In genomic region chr5:56111404-56111781, GRCh38 we compare ENCODE assay signal across 23 cellular contexts.
DNase-seq lines count a peak whose midpoint lies in the region; ATAC-seq, FAIRE-seq and TF ChIP-seq lines count a peak whose summit lies in the region.
"Had no signal": no experiment of that assay in that cellular context is flagged by ENCODE, and none has a peak within 500 bp of the region (broad histone marks: within the 10 kb centered on the region; RNA-seq: fewer than 3 reads in every experiment).

No MANE protein-coding gene starts in this region.

- no peak for TF ChIP-seq RAD21 in A549 (conservative IDR thresholded peaks at IDR 0.05 in 1 of 2, IDR thresholded peaks at IDR 0.05 in 1 of 2)

- H3K4me3 ChIP-seq in A549 (no peak overlapping the region), Caco-2 (ENCODE audit: low read depth, low read length) (no peak overlapping the region), astrocyte (ENCODE audit: insufficient read depth, low read depth, low read length) (no peak overlapping the region)

- H3K36me3 Mint-ChIP-seq in Caco-2 (ENCODE audit: insufficient read depth, unreplicated experiment): no peaks in the 10 kb centered on the region
- H3K36me3 Mint-ChIP-seq in astrocyte (ENCODE audit: low read depth, unreplicated experiment): no peaks in the 10 kb centered on the region
- H3K36me3 Mint-ChIP-seq in mesothelial cell of epicardium: no peaks in the 10 kb centered on the region
- no peaks in the 10 kb centered on the region for H3K36me3 Mint-ChIP-seq in endothelial cell (ENCODE audit: low read depth, unreplicated experiment)
- H3K36me3 Mint-ChIP-seq: CD8-positive, alpha-beta memory T cell had no signal

- no peaks in the 10 kb centered on the region for H3K27me3 Mint-ChIP-seq in Caco-2 (ENCODE audit: insufficient read depth, unreplicated experiment)
- H3K27me3 Mint-ChIP-seq in astrocyte (ENCODE audit: low read depth, unreplicated experiment): no peaks in the 10 kb centered on the region
- H3K27me3 Mint-ChIP-seq in mesothelial cell of epicardium (ENCODE audit: low read depth): no peaks in the 10 kb centered on the region
- H3K27me3 Mint-ChIP-seq in endothelial cell (ENCODE audit: unreplicated experiment): peaks cover 2% of the 10 kb centered on the region

- no peak overlapping the region for H2AFZ ChIP-seq in astrocyte (ENCODE audit: low read depth, low read length)

- no peak for TF ChIP-seq CTCF in A549 (IDR thresholded peaks at IDR 0.05)
- no peak for TF ChIP-seq CTCF in Caco-2 (IDR thresholded peaks at IDR 0.05; ENCODE audit: insufficient read depth in 1 of 2, low read depth in 1 of 2, low read length in 1 of 2, severe bottlenecking in 1 of 2, unreplicated experiment in 1 of 2)
- TF ChIP-seq CTCF in astrocyte (IDR thresholded peaks at IDR 0.05; ENCODE audit: insufficient read depth, low read depth, low read length): no peak
- TF ChIP-seq CTCF in mesothelial cell of epicardium (IDR thresholded peaks at IDR 0.05; ENCODE audit: unreplicated experiment): no peak
- no peak for TF ChIP-seq CTCF in endothelial cell (IDR thresholded peaks at IDR 0.05; ENCODE audit: unreplicated experiment)

- BruUV-seq in Caco-2 (replicated peaks; lab: Mats Ljungman, UMichigan): no TSS peak

- H4K20me1 ChIP-seq in astrocyte (ENCODE audit: insufficient read depth, low read length): no peaks in the 10 kb centered on the region

- no peak for TF ChIP-seq POLR2A in A549 (IDR thresholded peaks at IDR 0.05; ENCODE audit: low read length)

- H3K79me2 ChIP-seq in astrocyte (ENCODE audit: insufficient read depth, low read length): no peaks in the 10 kb centered on the region

- intact Hi-C loops in Caco-2 (cut with micrococcal nuclease; ENCODE audit: unreplicated experiment): no loop called here

- H3K9me3 ChIP-seq in A549: no peaks in the 10 kb centered on the region
- no peaks in the 10 kb centered on the region for H3K9me3 ChIP-seq in Caco-2
- no peaks in the 10 kb centered on the region for H3K9me3 ChIP-seq in astrocyte (ENCODE audit: insufficient read depth, low read depth, low read length)

- POLR2A ChIA-PET in A549 (lab: Yijun Ruan, JAX): interaction anchor here (1.4 kb wide), 1 partner anchor 12 kb away, joined by 4 read pairs; no protein-coding TSS in a partner anchor
- POLR2A ChIA-PET in Caco-2 (lab: Charles Lee): no interaction called here

- DNase-seq in A549 (ENCODE audit: low read depth in 1 of 2, low spot score in 1 of 2) (no peak), Caco-2 (no peak), astrocyte (ENCODE audit: low read depth) (no peak), mesothelial cell of epicardium (ENCODE audit: low spot score in 2 of 2, unreplicated experiment in 2 of 2) (no peak), GM19239 (ENCODE audit: insufficient read length, low spot score) (no peak), NOMO-1 treated with DMSO at 0.1 percent for 48 hours (lab: John Stamatoyannopoulos, UW; ENCODE audit: unreplicated experiment) (no peak), endothelial cell (ENCODE audit: low spot score) (no peak)
- DNase-seq: Calu3; CD8-positive, alpha-beta memory T cell; DND-41; MM.1S; NCI-H1417; NCI-H1694; NCI-H2029 treated with DMSO at 0.1 percent for 48 hours; NCI-H2227 treated with DMSO at 0.1 percent for 48 hours; NCI-H526 treated with DMSO at 0.1 percent for 48 hours; SHP77 had no signal

- H3K27ac ChIP-seq in A549: peak overlapping the region; percentile 73 to 88
- H3K27ac ChIP-seq in astrocyte (ENCODE audit: low read depth, low read length): no peak overlapping the region
- H3K27ac ChIP-seq: C4-2B, KMS-11, RWPE1 had no signal

- H3K4me1 Mint-ChIP-seq in Caco-2 (ENCODE audit: low read depth, unreplicated experiment): peaks cover 31% of the 10 kb centered on the region
- H3K4me1 Mint-ChIP-seq in astrocyte (ENCODE audit: low read depth, unreplicated experiment): peaks cover 10% of the 10 kb centered on the region
- peaks cover 31% of the 10 kb centered on the region for H3K4me1 Mint-ChIP-seq in mesothelial cell of epicardium
- H3K4me1 Mint-ChIP-seq in endothelial cell (ENCODE audit: unreplicated experiment): no peaks in the 10 kb centered on the region
- H3K4me1 Mint-ChIP-seq: B cell; CD8-positive, alpha-beta memory T cell had no signal

- H3K9me3 Mint-ChIP-seq in Caco-2 (ENCODE audit: unreplicated experiment) (no peaks in the 10 kb centered on the region), astrocyte (ENCODE audit: unreplicated experiment) (no peaks in the 10 kb centered on the region), mesothelial cell of epicardium (no peaks in the 10 kb centered on the region), endothelial cell (ENCODE audit: unreplicated experiment) (no peaks in the 10 kb centered on the region)
- H3K9me3 Mint-ChIP-seq: CD8-positive, alpha-beta memory T cell had no signal

- H3K4me1 ChIP-seq in A549 (peaks cover 46% of the 10 kb centered on the region), Caco-2 (peaks cover 34% of the 10 kb centered on the region), astrocyte (ENCODE audit: insufficient read depth, low read length) (peaks cover 6% of the 10 kb centered on the region)

- 94% methylated on average over 9 of the region's 9 CpGs for WGBS in A549 (ENCODE audit: missing lambda C conversion rate)

- peak overlapping the region; percentile 50; the same call in 2 of the 3 replicates for H3K4me2 ChIP-seq in A549
- no peak overlapping the region for H3K4me2 ChIP-seq in astrocyte (ENCODE audit: low read length)
- H3K4me2 ChIP-seq: KMS-11 had no signal

- H3K4me3 Mint-ChIP-seq in Caco-2 (ENCODE audit: unreplicated experiment) (no peak overlapping the region), astrocyte (ENCODE audit: unreplicated experiment) (no peak overlapping the region), mesothelial cell of epicardium (no peak overlapping the region), endothelial cell (ENCODE audit: unreplicated experiment) (no peak overlapping the region)
- H3K4me3 Mint-ChIP-seq: B cell; CD8-positive, alpha-beta memory T cell had no signal

- no peaks in the 10 kb centered on the region for H3K27me3 ChIP-seq in Caco-2 (replicated peaks; ENCODE audit: control insufficient read depth, insufficient read depth, low read length)
- H3K27me3 ChIP-seq in astrocyte (ENCODE audit: insufficient read depth, low read length): no peaks in the 10 kb centered on the region

- H3K36me3 ChIP-seq in Caco-2 (ENCODE audit: control insufficient read depth, insufficient read depth, low read length) (no peaks in the 10 kb centered on the region), astrocyte (ENCODE audit: insufficient read depth, low read length) (no peaks in the 10 kb centered on the region)

- no peak overlapping the region for H3K9ac ChIP-seq in astrocyte (ENCODE audit: low read length)
- H3K9ac ChIP-seq: KMS-11 had no signal

- FAIRE-seq in A549 (lab: Jason Lieb, UNC) (no peak), astrocyte (lab: Jason Lieb, UNC) (no peak), GM19239 (lab: Jason Lieb, UNC) (no peak)
- FAIRE-seq: H54 had no signal

- H3K27ac Mint-ChIP-seq in Caco-2 (ENCODE audit: unreplicated experiment) (peak overlapping the region; percentile 62), astrocyte (ENCODE audit: unreplicated experiment) (peak overlapping the region; percentile 48), mesothelial cell of epicardium (peak overlapping the region; percentile 23), endothelial cell (ENCODE audit: unreplicated experiment) (no peak overlapping the region)
- H3K27ac Mint-ChIP-seq: B cell; CD8-positive, alpha-beta memory T cell had no signal

- no peak for ATAC-seq in A549
- ATAC-seq: Panc1 had no signal

- CTCF ChIA-PET in A549 (lab: Yijun Ruan, JAX) (interaction anchor here (2.5 kb wide), 1 partner anchor 11 kb away, joined by 6 read pairs; no protein-coding TSS in a partner anchor), Caco-2 (lab: Charles Lee) (no interaction called here)

- no peak for TF ChIP-seq EP300 in A549 (IDR thresholded peaks at IDR 0.05)

TF ChIP-seq in A549, 52 proteins besides CTCF, POLR2A, EP300 and RAD21:
- no peak for TF ChIP-seq BCL3 (IDR thresholded peaks at IDR 0.05)
